Comparison of ENCODE assay signal across 15 cellular contexts in the genomic region with DNA sequence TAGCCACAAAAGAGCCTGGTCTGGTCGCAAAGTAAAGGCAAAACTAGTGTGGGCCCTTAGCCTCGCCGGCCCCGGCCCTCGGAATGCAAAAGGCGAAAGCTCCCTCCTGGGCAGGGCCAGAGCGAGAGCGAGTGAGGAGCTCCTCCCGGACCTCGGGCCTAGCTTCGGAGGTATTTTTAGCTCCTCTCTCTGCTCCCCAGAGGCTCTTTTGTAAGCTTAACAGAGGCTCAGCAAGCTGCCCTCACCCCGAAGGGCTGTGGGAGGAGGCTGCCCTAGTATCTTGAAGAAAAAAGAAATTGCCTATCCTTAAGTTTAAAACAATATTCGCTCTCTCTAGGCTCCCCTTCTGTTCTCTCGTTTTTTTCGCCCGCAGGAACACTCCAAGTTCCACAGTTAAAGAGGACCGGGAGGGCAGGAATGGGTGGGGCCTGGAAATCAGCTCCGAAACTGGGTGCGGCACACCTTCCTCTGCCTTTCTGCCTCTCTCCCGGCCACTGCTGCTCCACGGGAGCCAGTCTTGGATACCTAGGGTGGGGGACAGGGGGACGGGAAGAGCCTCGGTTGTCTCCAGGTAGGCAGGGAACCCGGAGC. TPM values are rescaled to one million over a fixed set of nuclear protein-coding genes. Genes with fewer than 3 reads are reported as not detected.
DNase-seq lines count a peak whose midpoint lies in the region; ATAC-seq and TF ChIP-seq lines count a peak whose summit lies in the region.
"Had no signal": no experiment of that assay in that cellular context is flagged by ENCODE, and none has a peak within 500 bp of the region (broad histone marks: within the 10 kb centered on the region; RNA-seq: fewer than 3 reads in every experiment).

No MANE protein-coding gene starts in this region.

- no peak overlapping the region for H3K23ac ChIP-seq in neuronal stem cell (ENCODE audit: low read depth, low read length, poor library complexity)

- no peaks in the 10 kb centered on the region for H3K36me3 ChIP-seq in BLaER1
- H3K36me3 ChIP-seq in heart right ventricle: no peaks in the 10 kb centered on the region
- H3K36me3 ChIP-seq in neuronal stem cell (replicated peaks in 1 of 2; ENCODE audit: control insufficient read depth in 2 of 2, insufficient read depth in 2 of 2, low read length in 2 of 2): no peaks in the 10 kb centered on the region
- H3K36me3 ChIP-seq: brain microvascular endothelial cell had no signal

- H3K4me2 ChIP-seq in BLaER1 (peak overlapping the region; percentile 22; the same call in 1 of the 2 replicates), neuronal stem cell (ENCODE audit: insufficient read depth, low read length, poor library complexity, severe bottlenecking) (no peak overlapping the region)

- no peak overlapping the region for H2AK5ac ChIP-seq in neuronal stem cell (ENCODE audit: low read depth, low read length)

- peaks cover 8% of the 10 kb centered on the region for H3K36me3 Mint-ChIP-seq in chondrocyte (ENCODE audit: low read depth)

- 13 to 19% methylated on average over 24 of the region's 24 CpGs for WGBS in heart right ventricle, 2 donors
- no CpG with 5 or more reads among the region's 24 CpGs for WGBS in neuronal stem cell (ENCODE audit: extremely low coverage in 2 of 2, insufficient read length in 2 of 2, insufficient replicate concordance in 1 of 2), 2 donors

- no peak overlapping the region for H2BK12ac ChIP-seq in neuronal stem cell (ENCODE audit: low read length)

- H3K18ac ChIP-seq in neuronal stem cell (ENCODE audit: low read length): no peak overlapping the region

- DNase-seq in amniotic epithelial cell (ENCODE audit: low read depth) (peak; percentile 69), heart right ventricle (peak in 1 of 2 donors; percentile 56), neuronal stem cell (ENCODE audit: low spot score) (no peak), chondrocyte (ENCODE audit: low spot score) (no peak)
- no peak for DNase-seq in stimulated activated CD4-positive, alpha-beta T cell treated with anti-CD3 and anti-CD28 coated beads, Interleukin-4, amount 100 ng/mL, for 1 hour
- DNase-seq: activated CD4-positive, alpha-beta T cell treated with anti-CD3 and anti-CD28 coated beads for 36 hours; brain microvascular endothelial cell; NCI-H2171 treated with DMSO at 0.1 percent for 48 hours; testis had no signal

- H2BK15ac ChIP-seq in neuronal stem cell (ENCODE audit: low read length): no peak overlapping the region

- H2AFZ ChIP-seq in neuronal stem cell (ENCODE audit: low read length): peak overlapping the region; percentile 51

- H2BK120ac ChIP-seq in neuronal stem cell (ENCODE audit: low read depth, low read length): no peak overlapping the region

- H3K4me1 ChIP-seq in BLaER1 (peaks cover 12% of the 10 kb centered on the region; the same call in 1 of the 2 replicates), heart right ventricle (peaks cover 3 to 63% (median 30%) of the 10 kb centered on the region in 9 donors), neuronal stem cell (ENCODE audit: control insufficient read depth in 2 of 2, insufficient read depth in 1 of 2, low read depth in 1 of 2, low read length in 2 of 2) (peaks cover 4% of the 10 kb centered on the region in 2 donors)

- peaks cover 88% of the 10 kb centered on the region for H3K27me3 Mint-ChIP-seq in chondrocyte (ENCODE audit: low read depth)

- peaks cover 33% of the 10 kb centered on the region for H3K4me1 Mint-ChIP-seq in chondrocyte (ENCODE audit: low read depth)

- H3K9ac ChIP-seq in BLaER1: no peak overlapping the region
- no peak overlapping the region for H3K9ac ChIP-seq in neuronal stem cell (ENCODE audit: low read depth, low read length, poor library complexity)

- no peaks in the 10 kb centered on the region for H3K79me1 ChIP-seq in neuronal stem cell (ENCODE audit: low read depth, low read length)

- ATAC-seq in heart right ventricle: peak; percentile 8 to 44 (median 37)
- ATAC-seq in HG03135 (IDR thresholded peaks at IDR 0.05; ENCODE audit: unreplicated experiment): no peak
- no peak for ATAC-seq in HG03196 (IDR thresholded peaks at IDR 0.05; ENCODE audit: unreplicated experiment)
- ATAC-seq: activated CD4-positive, alpha-beta T cell treated with anti-CD3 and anti-CD28 coated beads for 36 hours; sciatic nerve had no signal

- no peak overlapping the region for H3K4me3 Mint-ChIP-seq in chondrocyte (ENCODE audit: unreplicated experiment)
- H3K4me3 Mint-ChIP-seq: activated CD4-positive, alpha-beta T cell treated with anti-CD3 and anti-CD28 coated beads for 36 hours had no signal

- H3K4me3 ChIP-seq in BLaER1 (no peak overlapping the region), heart right ventricle (peak overlapping the region; percentile 7 to 56 (median 46)), neuronal stem cell (ENCODE audit: low read length in 2 of 2) (no peak overlapping the region)

- H3K27me3 ChIP-seq in BLaER1 (peaks cover 26% of the 10 kb centered on the region), heart right ventricle (peaks cover 0 to 99% (median 48%) of the 10 kb centered on the region in 7 donors), neuronal stem cell (ENCODE audit: control insufficient read depth in 3 of 3, insufficient read depth in 3 of 3, low read depth in 1 of 3, low read length in 3 of 3) (peaks cover 59 to 100% (median 96%) of the 10 kb centered on the region in 3 experiments)
- H3K27me3 ChIP-seq: testis had no signal

- no peak overlapping the region for H4K8ac ChIP-seq in neuronal stem cell (ENCODE audit: low read depth, low read length)

- no peak for TF ChIP-seq CTCF in heart right ventricle (IDR thresholded peaks at IDR 0.05)
- TF ChIP-seq CTCF in chondrocyte (IDR thresholded peaks at IDR 0.05): no peak

- H3K4ac ChIP-seq in neuronal stem cell (ENCODE audit: low read length): no peak overlapping the region

- H4K91ac ChIP-seq in neuronal stem cell (ENCODE audit: low read depth, low read length, poor library complexity): no peak overlapping the region

- no peak overlapping the region for H3K27ac ChIP-seq in BLaER1
- H3K27ac ChIP-seq in heart right ventricle: peak overlapping the region; percentile 74 to 97 (median 96)
- H3K27ac ChIP-seq in neuronal stem cell (replicated peaks; ENCODE audit: low read length): no peak overlapping the region
- H3K27ac ChIP-seq: brain microvascular endothelial cell, epithelial cell of prostate, testis had no signal

- peaks cover 7% of the 10 kb centered on the region for H3K9me3 Mint-ChIP-seq in chondrocyte (ENCODE audit: low read depth)
- H3K9me3 Mint-ChIP-seq: activated T-helper 2 cell treated with anti-CD3 and anti-CD28 coated beads, Interferon-gamma antibody, Interleukin-2, Interleukin-4, amounts not matched to agents 10 μg/mL and 5 μg/mL and 100 μg/mL, durations not matched to agents 14 hours and 24 hours and 36 hours had no signal

- H3K27ac Mint-ChIP-seq in chondrocyte (ENCODE audit: unreplicated experiment): no peak overlapping the region
- H3K27ac Mint-ChIP-seq: activated CD4-positive, alpha-beta T cell treated with anti-CD3 and anti-CD28 coated beads for 36 hours; activated T-helper 2 cell treated with anti-CD3 and anti-CD28 coated beads, Interferon-gamma antibody, Interleukin-2, Interleukin-4, amounts not matched to agents 10 μg/mL and 5 μg/mL and 100 μg/mL, durations not matched to agents 14 hours and 24 hours and 36 hours had no signal

- H3K9me3 ChIP-seq in BLaER1 (peaks cover 61% of the 10 kb centered on the region), heart right ventricle (no peaks in the 10 kb centered on the region), neuronal stem cell (replicated peaks in 1 of 2; ENCODE audit: control insufficient read depth in 2 of 2, insufficient read depth in 1 of 2, low read depth in 1 of 2, low read length in 2 of 2) (no peaks in the 10 kb centered on the region)
- H3K9me3 ChIP-seq: testis had no signal

- H3K14ac ChIP-seq in neuronal stem cell (ENCODE audit: low read length): no peak overlapping the region

- H4K20me1 ChIP-seq in BLaER1: no peaks in the 10 kb centered on the region

- no peak overlapping the region for H2BK5ac ChIP-seq in neuronal stem cell (ENCODE audit: low read length)

- intact Hi-C loops in heart right ventricle (cut with DNase I): loop anchor here in 2 of 10 donors (5.0 to 10.0 kb wide), 2 partner anchors 164 to 607 kb away; no protein-coding TSS in a partner anchor

RNA-seq across cellular contexts. Expression of a gene that starts 12.2 kb away (rescaled TPM):
- total RNA-seq in heart right ventricle (100 to 1,000 TPM in 7 of 10 donors, 10 to 100 TPM in 3; 64.6 to 196 (median 130) TPM), chondrocyte (not detected in 3 replicates)
- polyA plus RNA-seq in heart right ventricle: 10 to 100 TPM; 48.6 to 90.7 TPM
- 0.06 TPM for polyA plus RNA-seq in neuronal stem cell (2013, experiment 1 of 2)
- polyA plus RNA-seq in neuronal stem cell (2013, experiment 2 of 2): 0.12 TPM
- total RNA-seq: activated CD4-positive, alpha-beta T cell treated with anti-CD3 and anti-CD28 coated beads for 36 hours; activated T-helper 2 cell treated with anti-CD3 and anti-CD28 coated beads, Interferon-gamma antibody, Interleukin-2, Interleukin-4, amounts not matched to agents 10 μg/mL and 5 μg/mL and 100 μg/mL, durations not matched to agents 14 hours and 24 hours and 36 hours had no signal

Comparison
In these comparisons a context has a peak if more than half of its experiments do, and no peak if none do; other contexts are left out.
1. H3K27ac ChIP-seq: peak in heart right ventricle (10 of 10); none in BLaER1 (single experiment) and neuronal stem cell (single experiment).
2. H3K4me3 ChIP-seq: peak in heart right ventricle (10 of 10); none in BLaER1 (single experiment) and neuronal stem cell (0 of 2).
3. ATAC-seq: peak in heart right ventricle (8 of 8); none in HG03135 (single experiment) and HG03196 (single experiment).
4. RNA of a gene that starts 12.2 kb away (total RNA-seq): 64.6 to 196 TPM in heart right ventricle; not detected in chondrocyte; every median in the first group is over 10 times any median in the second.